1 cellular context compared by ENCODE assay signal in genomic region chr5:1068204-1068894, GRCh38.
TF ChIP-seq lines count a peak whose summit lies in the region.

No MANE protein-coding gene starts in this region.

TF ChIP-seq in HepG2, 621 proteins besides CTCF, POLR2A, EP300 and RAD21:
- TF ChIP-seq ZNF562 (CRISPR knock-in tag; IDR thresholded peaks at IDR 0.05; ENCODE audit: borderline replicate concordance) (no peak), ZNF572 (CRISPR knock-in tag; IDR thresholded peaks at IDR 0.05) (no peak), ARNT (IDR thresholded peaks at IDR 0.05) (no peak), ZNF773 (CRISPR knock-in tag; IDR thresholded peaks at IDR 0.05; ENCODE audit: borderline replicate concordance) (no peak), ZSCAN9 (CRISPR knock-in tag; IDR thresholded peaks at IDR 0.05; ENCODE audit: borderline replicate concordance) (no peak), ZBTB46 (CRISPR knock-in tag; IDR thresholded peaks at IDR 0.05; ENCODE audit: borderline replicate concordance) (no peak), ZSCAN29 (CRISPR knock-in tag; conservative IDR thresholded peaks at IDR 0.05) (no peak), MAZ (IDR thresholded peaks at IDR 0.05; ENCODE audit: borderline replicate concordance, low read depth, low read length) (no peak), MAZ (CRISPR knock-in tag; IDR thresholded peaks at IDR 0.05; ENCODE audit: low read depth) (no peak), ZNF704 (CRISPR knock-in tag; IDR thresholded peaks at IDR 0.05; ENCODE audit: borderline replicate concordance) (no peak), GTF3A (CRISPR knock-in tag; conservative IDR thresholded peaks at IDR 0.05) (no peak), MLLT10 (CRISPR knock-in tag; IDR thresholded peaks at IDR 0.05) (no peak), HNRNPUL1 (IDR thresholded peaks at IDR 0.05; ENCODE audit: low read depth, low read length) (no peak), KLF9 (CRISPR knock-in tag; IDR thresholded peaks at IDR 0.05; ENCODE audit: low read depth) (no peak), ZNF639 (CRISPR knock-in tag; conservative IDR thresholded peaks at IDR 0.05) (no peak), ZMYM3 (CRISPR knock-in tag; IDR thresholded peaks at IDR 0.05) (no peak)
- TF ChIP-seq, protein P1, sequence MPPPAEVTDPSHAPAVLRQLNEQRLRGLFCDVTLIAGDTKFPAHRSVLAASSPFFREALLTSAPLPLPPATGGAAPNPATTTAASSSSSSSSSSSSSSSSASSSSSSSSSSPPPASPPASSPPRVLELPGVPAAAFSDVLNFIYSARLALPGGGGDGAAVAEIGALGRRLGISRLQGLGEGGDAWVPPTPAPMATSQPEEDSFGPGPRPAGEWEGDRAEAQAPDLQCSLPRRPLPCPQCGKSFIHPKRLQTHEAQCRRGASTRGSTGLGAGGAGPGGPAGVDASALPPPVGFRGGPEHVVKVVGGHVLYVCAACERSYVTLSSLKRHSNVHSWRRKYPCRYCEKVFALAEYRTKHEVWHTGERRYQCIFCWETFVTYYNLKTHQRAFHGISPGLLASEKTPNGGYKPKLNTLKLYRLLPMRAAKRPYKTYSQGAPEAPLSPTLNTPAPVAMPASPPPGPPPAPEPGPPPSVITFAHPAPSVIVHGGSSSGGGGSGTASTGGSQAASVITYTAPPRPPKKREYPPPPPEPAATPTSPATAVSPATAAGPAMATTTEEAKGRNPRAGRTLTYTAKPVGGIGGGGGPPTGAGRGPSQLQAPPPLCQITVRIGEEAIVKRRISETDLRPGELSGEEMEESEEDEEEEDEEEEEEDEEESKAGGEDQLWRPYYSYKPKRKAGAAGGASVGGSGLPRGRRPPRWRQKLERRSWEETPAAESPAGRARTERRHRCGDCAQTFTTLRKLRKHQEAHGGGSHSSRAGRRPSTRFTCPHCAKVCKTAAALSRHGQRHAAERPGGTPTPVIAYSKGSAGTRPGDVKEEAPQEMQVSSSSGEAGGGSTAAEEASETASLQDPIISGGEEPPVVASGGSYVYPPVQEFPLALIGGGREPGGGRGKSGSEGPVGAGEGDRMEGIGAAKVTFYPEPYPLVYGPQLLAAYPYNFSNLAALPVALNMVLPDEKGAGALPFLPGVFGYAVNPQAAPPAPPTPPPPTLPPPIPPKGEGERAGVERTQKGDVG (CRISPR knock-in tag; IDR thresholded peaks at IDR 0.05; ENCODE audit: borderline replicate concordance): no peak
- TF ChIP-seq, protein P2, sequence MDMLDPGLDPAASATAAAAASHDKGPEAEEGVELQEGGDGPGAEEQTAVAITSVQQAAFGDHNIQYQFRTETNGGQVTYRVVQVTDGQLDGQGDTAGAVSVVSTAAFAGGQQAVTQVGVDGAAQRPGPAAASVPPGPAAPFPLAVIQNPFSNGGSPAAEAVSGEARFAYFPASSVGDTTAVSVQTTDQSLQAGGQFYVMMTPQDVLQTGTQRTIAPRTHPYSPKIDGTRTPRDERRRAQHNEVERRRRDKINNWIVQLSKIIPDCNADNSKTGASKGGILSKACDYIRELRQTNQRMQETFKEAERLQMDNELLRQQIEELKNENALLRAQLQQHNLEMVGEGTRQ (IDR thresholded peaks at IDR 0.05; ENCODE audit: low read depth, low read length): no peak
- TF ChIP-seq, protein P2 (CRISPR knock-in tag; IDR thresholded peaks at IDR 0.05; ENCODE audit: borderline replicate concordance): no peak
- TF ChIP-seq, protein P3, sequence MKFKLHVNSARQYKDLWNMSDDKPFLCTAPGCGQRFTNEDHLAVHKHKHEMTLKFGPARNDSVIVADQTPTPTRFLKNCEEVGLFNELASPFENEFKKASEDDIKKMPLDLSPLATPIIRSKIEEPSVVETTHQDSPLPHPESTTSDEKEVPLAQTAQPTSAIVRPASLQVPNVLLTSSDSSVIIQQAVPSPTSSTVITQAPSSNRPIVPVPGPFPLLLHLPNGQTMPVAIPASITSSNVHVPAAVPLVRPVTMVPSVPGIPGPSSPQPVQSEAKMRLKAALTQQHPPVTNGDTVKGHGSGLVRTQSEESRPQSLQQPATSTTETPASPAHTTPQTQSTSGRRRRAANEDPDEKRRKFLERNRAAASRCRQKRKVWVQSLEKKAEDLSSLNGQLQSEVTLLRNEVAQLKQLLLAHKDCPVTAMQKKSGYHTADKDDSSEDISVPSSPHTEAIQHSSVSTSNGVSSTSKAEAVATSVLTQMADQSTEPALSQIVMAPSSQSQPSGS (CRISPR knock-in tag; IDR thresholded peaks at IDR 0.05): no peak
- TF ChIP-seq, protein P4, sequence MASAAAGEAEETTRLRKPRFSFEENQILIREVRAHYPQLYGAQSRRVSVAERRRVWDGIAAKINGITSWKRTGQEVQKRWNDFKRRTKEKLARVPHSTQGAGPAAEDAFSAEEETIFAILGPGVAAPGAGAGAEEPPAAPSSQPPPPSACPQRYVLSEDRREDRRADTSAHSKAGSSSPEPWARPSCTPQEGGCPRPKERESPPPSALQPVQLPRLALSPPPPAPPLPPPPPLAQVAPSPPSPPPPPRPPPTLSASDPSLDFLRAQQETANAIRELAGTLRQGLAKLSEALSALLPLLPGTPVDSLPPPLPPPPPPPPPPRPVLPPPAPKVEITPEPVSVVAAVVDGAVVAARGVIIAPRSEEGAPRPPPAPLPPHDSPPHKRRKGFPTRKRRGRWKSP (CRISPR knock-in tag; IDR thresholded peaks at IDR 0.05): no peak
